In genomic region chr4:118266145-118266496, GRCh38 we compare ENCODE assay signal across 7 cellular contexts.
A peak's percentile ranks its signal among the peaks of the same experiment; 100 is the strongest.
DNase-seq lines count a peak whose midpoint lies in the region; ATAC-seq and TF ChIP-seq lines count a peak whose summit lies in the region.
"Not testable (repeated sequence)": the region's sequence is repeated elsewhere in the genome, so short reads cannot be mapped to it uniquely, and the experiment has no call there.

No MANE protein-coding gene starts in this region.

- ATAC-seq in CD8-positive, alpha-beta T cell; activated naive CD8-positive, alpha-beta T cell treated with anti-CD3 and anti-CD28 coated beads, Interleukin-2, amount 10 ng/mL, durations not matched to agents 7 days and 5 days (ENCODE audit: low read depth); natural killer cell treated with Interleukin-12 subunit alpha and Interleukin-12 subunit beta and Interleukin-15 and Interleukin-18, amount 100 ng/mL, for 72 hours: not testable (repeated sequence)

- not testable (repeated sequence) for H3K27me3 ChIP-seq in CD8-positive, alpha-beta T cell (ENCODE audit: insufficient read depth, low read length); SK-N-SH (ENCODE audit: insufficient read depth)

- not testable (repeated sequence) for H3K79me2 ChIP-seq in SK-N-SH (ENCODE audit: insufficient read depth)

- not testable (repeated sequence) for H3K9me2 ChIP-seq in SK-N-SH

- not testable (repeated sequence) for TF ChIP-seq CTCF in CD8-positive, alpha-beta T cell (IDR thresholded peaks at IDR 0.05); SK-N-SH (IDR thresholded peaks at IDR 0.05)

- not testable (repeated sequence) for H4K20me1 ChIP-seq in SK-N-SH (ENCODE audit: insufficient read depth)

- not testable (repeated sequence) for H3K9ac ChIP-seq in SK-N-SH

- H3K4me3 ChIP-seq in CD8-positive, alpha-beta T cell (ENCODE audit: low read depth, low read length); SK-N-SH (ENCODE audit: low read depth in 2 of 2, low read length in 1 of 2): not testable (repeated sequence)

- DNase-seq in CD8-positive, alpha-beta T cell; SK-N-SH; activated CD4-positive, alpha-beta T cell treated with anti-CD3 and anti-CD28 coated beads, Interleukin-2, amount 10 ng/mL, durations not matched to agents 7 days and 5 days; activated T-helper 1 cell treated with anti-CD3 and anti-CD28 coated beads, Interleukin-12 subunit alpha, Interleukin-12 subunit beta, Interleukin-2, Interleukin-4 antibody, amounts not matched to agents 30 ng/mL and 10 ng/mL and 1 ng/mL, durations not matched to agents 14 hours and 24 hours and 36 hours (ENCODE audit: low spot score); activated naive CD8-positive, alpha-beta T cell treated with anti-CD3 and anti-CD28 coated beads, Interleukin-2, amount 10 ng/mL, durations not matched to agents 7 days and 5 days; immature natural killer cell; natural killer cell treated with Interleukin-12 subunit alpha and Interleukin-12 subunit beta and Interleukin-15 and Interleukin-18, amount 100 ng/mL, for 72 hours (ENCODE audit: low spot score): not testable (repeated sequence)

- peak overlapping the region; percentile 76; the same call in 1 of the 2 replicates for H3K4me2 ChIP-seq in SK-N-SH

- H3F3A ChIP-seq in SK-N-SH (replicated peaks; ENCODE audit: insufficient read depth) = not testable (repeated sequence)

- not testable (repeated sequence) for H3K9me3 Mint-ChIP-seq in CD8-positive, alpha-beta T cell; activated CD4-positive, alpha-beta T cell treated with anti-CD3 and anti-CD28 coated beads, Interleukin-2, amount 10 ng/mL, durations not matched to agents 7 days and 5 days; activated T-helper 1 cell treated with anti-CD3 and anti-CD28 coated beads, Interleukin-12 subunit alpha, Interleukin-12 subunit beta, Interleukin-2, Interleukin-4 antibody, amounts not matched to agents 30 ng/mL and 10 ng/mL and 1 ng/mL, durations not matched to agents 14 hours and 24 hours and 36 hours; activated naive CD8-positive, alpha-beta T cell treated with anti-CD3 and anti-CD28 coated beads, Interleukin-2, amount 10 ng/mL, durations not matched to agents 7 days and 5 days; immature natural killer cell; natural killer cell treated with Interleukin-12 subunit alpha and Interleukin-12 subunit beta and Interleukin-15 and Interleukin-18, amount 100 ng/mL, for 72 hours

- CTCF ChIA-PET in CD8-positive, alpha-beta T cell (lab: Charles Lee) = not testable (repeated sequence)
- CTCF ChIA-PET in SK-N-SH (lab: Yijun Ruan, JAX) = interaction anchor here (1.9 kb wide), 1 partner anchor 1132 kb away, joined by 5 read pairs; no protein-coding TSS in a partner anchor
- CTCF ChIA-PET in activated CD4-positive, alpha-beta T cell treated with anti-CD3 and anti-CD28 coated beads, Interleukin-2, amount 10 ng/mL, durations not matched to agents 7 days and 5 days (lab: Charles Lee) = interaction anchor here (1.0 to 1.2 kb wide), 2 partner anchors 10 to 27 kb away, joined by 3 read pairs; no protein-coding TSS in a partner anchor

- H3K4me3 Mint-ChIP-seq in CD8-positive, alpha-beta T cell = peak overlapping the region; percentile 56
- peak overlapping the region; percentile 43 for H3K4me3 Mint-ChIP-seq in activated CD4-positive, alpha-beta T cell treated with anti-CD3 and anti-CD28 coated beads, Interleukin-2, amount 10 ng/mL, durations not matched to agents 7 days and 5 days
- peak overlapping the region; percentile 42 for H3K4me3 Mint-ChIP-seq in activated T-helper 1 cell treated with anti-CD3 and anti-CD28 coated beads, Interleukin-12 subunit alpha, Interleukin-12 subunit beta, Interleukin-2, Interleukin-4 antibody, amounts not matched to agents 30 ng/mL and 10 ng/mL and 1 ng/mL, durations not matched to agents 14 hours and 24 hours and 36 hours
- H3K4me3 Mint-ChIP-seq in activated naive CD8-positive, alpha-beta T cell treated with anti-CD3 and anti-CD28 coated beads, Interleukin-2, amount 10 ng/mL, durations not matched to agents 7 days and 5 days = peak overlapping the region; percentile 40
- H3K4me3 Mint-ChIP-seq in immature natural killer cell = peak overlapping the region in 4 of 5 donors; percentile 11 to 26 (median 22)
- peak overlapping the region; percentile 31 for H3K4me3 Mint-ChIP-seq in natural killer cell treated with Interleukin-12 subunit alpha and Interleukin-12 subunit beta and Interleukin-15 and Interleukin-18, amount 100 ng/mL, for 72 hours

- H3K27me3 Mint-ChIP-seq in CD8-positive, alpha-beta T cell (ENCODE audit: low read depth); immature natural killer cell (ENCODE audit: low read depth in 3 of 3): not testable (repeated sequence)
- H3K27me3 Mint-ChIP-seq in activated CD4-positive, alpha-beta T cell treated with anti-CD3 and anti-CD28 coated beads, Interleukin-2, amount 10 ng/mL, durations not matched to agents 7 days and 5 days = peaks cover 16% of the 10 kb centered on the region
- peaks cover 12% of the 10 kb centered on the region for H3K27me3 Mint-ChIP-seq in activated T-helper 1 cell treated with anti-CD3 and anti-CD28 coated beads, Interleukin-12 subunit alpha, Interleukin-12 subunit beta, Interleukin-2, Interleukin-4 antibody, amounts not matched to agents 30 ng/mL and 10 ng/mL and 1 ng/mL, durations not matched to agents 14 hours and 24 hours and 36 hours (ENCODE audit: insufficient read depth)
- H3K27me3 Mint-ChIP-seq in activated naive CD8-positive, alpha-beta T cell treated with anti-CD3 and anti-CD28 coated beads, Interleukin-2, amount 10 ng/mL, durations not matched to agents 7 days and 5 days = peaks cover 14% of the 10 kb centered on the region
- H3K27me3 Mint-ChIP-seq in natural killer cell treated with Interleukin-12 subunit alpha and Interleukin-12 subunit beta and Interleukin-15 and Interleukin-18, amount 100 ng/mL, for 72 hours = peaks cover 15 to 19% of the 10 kb centered on the region in 2 donors

- H3K27ac ChIP-seq in CD8-positive, alpha-beta T cell (ENCODE audit: low read depth, low read length); SK-N-SH (ENCODE audit: low read depth in 2 of 2, low read length in 1 of 2): not testable (repeated sequence)

- not testable (repeated sequence) for TF ChIP-seq RAD21 in SK-N-SH (IDR thresholded peaks at IDR 0.05; ENCODE audit: low read length)

- H3K4me1 Mint-ChIP-seq in CD8-positive, alpha-beta T cell (ENCODE audit: low read depth); activated CD4-positive, alpha-beta T cell treated with anti-CD3 and anti-CD28 coated beads, Interleukin-2, amount 10 ng/mL, durations not matched to agents 7 days and 5 days; activated T-helper 1 cell treated with anti-CD3 and anti-CD28 coated beads, Interleukin-12 subunit alpha, Interleukin-12 subunit beta, Interleukin-2, Interleukin-4 antibody, amounts not matched to agents 30 ng/mL and 10 ng/mL and 1 ng/mL, durations not matched to agents 14 hours and 24 hours and 36 hours (ENCODE audit: low read depth); activated naive CD8-positive, alpha-beta T cell treated with anti-CD3 and anti-CD28 coated beads, Interleukin-2, amount 10 ng/mL, durations not matched to agents 7 days and 5 days; immature natural killer cell; natural killer cell treated with Interleukin-12 subunit alpha and Interleukin-12 subunit beta and Interleukin-15 and Interleukin-18, amount 100 ng/mL, for 72 hours (ENCODE audit: low read depth in 2 of 2): not testable (repeated sequence)

- not testable (repeated sequence) for H2AFZ ChIP-seq in SK-N-SH (ENCODE audit: low read depth)

- not testable (repeated sequence) for TF ChIP-seq EP300 in SK-N-SH (IDR thresholded peaks at IDR 0.05; ENCODE audit: borderline replicate concordance in 1 of 2, low read depth in 1 of 2, low read length in 1 of 2)

- 90% methylated on average over 4 of the region's 4 CpGs for WGBS in SK-N-SH (ENCODE audit: low lambda C conversion rate)

- H3K9me3 ChIP-seq in CD8-positive, alpha-beta T cell (ENCODE audit: low read length); SK-N-SH: not testable (repeated sequence)

- H3K36me3 Mint-ChIP-seq in CD8-positive, alpha-beta T cell; activated CD4-positive, alpha-beta T cell treated with anti-CD3 and anti-CD28 coated beads, Interleukin-2, amount 10 ng/mL, durations not matched to agents 7 days and 5 days (ENCODE audit: low read depth); activated T-helper 1 cell treated with anti-CD3 and anti-CD28 coated beads, Interleukin-12 subunit alpha, Interleukin-12 subunit beta, Interleukin-2, Interleukin-4 antibody, amounts not matched to agents 30 ng/mL and 10 ng/mL and 1 ng/mL, durations not matched to agents 14 hours and 24 hours and 36 hours (ENCODE audit: low read depth); activated naive CD8-positive, alpha-beta T cell treated with anti-CD3 and anti-CD28 coated beads, Interleukin-2, amount 10 ng/mL, durations not matched to agents 7 days and 5 days; immature natural killer cell; natural killer cell treated with Interleukin-12 subunit alpha and Interleukin-12 subunit beta and Interleukin-15 and Interleukin-18, amount 100 ng/mL, for 72 hours: not testable (repeated sequence)

- intact Hi-C loops in CD8-positive, alpha-beta T cell (cut with DNase I, micrococcal nuclease); activated T-helper 1 cell treated with anti-CD3 and anti-CD28 coated beads, Interleukin-12 subunit alpha, Interleukin-12 subunit beta, Interleukin-2, Interleukin-4 antibody, amounts not matched to agents 30 ng/mL and 10 ng/mL and 1 ng/mL, durations not matched to agents 14 hours and 24 hours and 36 hours (cut with micrococcal nuclease): not testable (repeated sequence)

- POLR2A ChIA-PET in CD8-positive, alpha-beta T cell (lab: Charles Lee) = interaction anchor here (1.0 kb wide), 1 partner anchor 13 kb away, joined by 3 read pairs; no protein-coding TSS in a partner anchor
- POLR2A ChIA-PET in SK-N-SH (lab: Yijun Ruan, JAX); activated CD4-positive, alpha-beta T cell treated with anti-CD3 and anti-CD28 coated beads, Interleukin-2, amount 10 ng/mL, durations not matched to agents 7 days and 5 days (lab: Charles Lee); activated naive CD8-positive, alpha-beta T cell treated with anti-CD3 and anti-CD28 coated beads, Interleukin-2, amount 10 ng/mL, durations not matched to agents 7 days and 5 days (lab: Charles Lee): not testable (repeated sequence)

- H3K4me1 ChIP-seq in CD8-positive, alpha-beta T cell (ENCODE audit: insufficient read depth, low read length); SK-N-SH (ENCODE audit: control insufficient read depth in 1 of 2, insufficient read depth in 2 of 2, low read depth in 1 of 2, low read length in 1 of 2): not testable (repeated sequence)

- H3K36me3 ChIP-seq in CD8-positive, alpha-beta T cell (ENCODE audit: insufficient read depth, low read length); SK-N-SH (replicated peaks in 1 of 2; ENCODE audit: control insufficient read depth in 1 of 2, insufficient read depth in 2 of 2, low read length in 1 of 2): not testable (repeated sequence)

- not testable (repeated sequence) for H3K27ac Mint-ChIP-seq in CD8-positive, alpha-beta T cell; activated T-helper 1 cell treated with anti-CD3 and anti-CD28 coated beads, Interleukin-12 subunit alpha, Interleukin-12 subunit beta, Interleukin-2, Interleukin-4 antibody, amounts not matched to agents 30 ng/mL and 10 ng/mL and 1 ng/mL, durations not matched to agents 14 hours and 24 hours and 36 hours; activated naive CD8-positive, alpha-beta T cell treated with anti-CD3 and anti-CD28 coated beads, Interleukin-2, amount 10 ng/mL, durations not matched to agents 7 days and 5 days; immature natural killer cell; natural killer cell treated with Interleukin-12 subunit alpha and Interleukin-12 subunit beta and Interleukin-15 and Interleukin-18, amount 100 ng/mL, for 72 hours
- peak overlapping the region; percentile 25 for H3K27ac Mint-ChIP-seq in activated CD4-positive, alpha-beta T cell treated with anti-CD3 and anti-CD28 coated beads, Interleukin-2, amount 10 ng/mL, durations not matched to agents 7 days and 5 days
